In genomic region chr2:181764095-181764963, GRCh38 we compare ENCODE assay signal across 1 cellular context.
TF ChIP-seq lines count a peak whose summit lies in the region.

No MANE protein-coding gene starts in this region.

TF ChIP-seq in SK-N-SH treated with all-trans-retinoic acid at 6 μM for 48 hours, 23 proteins besides CTCF, POLR2A, EP300 and RAD21 (continued from another document):
- no peak for TF ChIP-seq CREB5 (CRISPR knock-in tag; IDR thresholded peaks at IDR 0.05; ENCODE audit: low read depth)
